31 cellular contexts compared by ENCODE assay signal in genomic region chr1:110050602-110051261, GRCh38. TPM values are rescaled to one million over a fixed set of nuclear protein-coding genes. Genes with fewer than 3 reads are reported as not detected.
DNase-seq lines count a peak whose midpoint lies in the region; FAIRE-seq and TF ChIP-seq lines count a peak whose summit lies in the region.
"Had no signal": no experiment of that assay in that cellular context is flagged by ENCODE, and none has a peak within 500 bp of the region (broad histone marks: within the 10 kb centered on the region; RNA-seq: fewer than 3 reads in every experiment).

No MANE protein-coding gene starts in this region.

- H3K27ac ChIP-seq in WERI-Rb-1 = peak overlapping the region; percentile 64
- peak overlapping the region; percentile 69 for H3K27ac ChIP-seq in left ventricle myocardium inferior (replicated peaks)
- no peak overlapping the region for H3K27ac ChIP-seq in small intestine (ENCODE audit: low read depth in 1 of 2, low read length in 1 of 2)

- DNase-seq in Caco-2 (no peak), WERI-Rb-1 (no peak), left ventricle myocardium inferior (no peak), small intestine (peak; percentile 48), AG08396 (ENCODE audit: low spot score) (no peak), NCI-H187 (lab: John Stamatoyannopoulos, UW) (no peak)
- DNase-seq in stimulated activated CD8-positive, alpha-beta memory T cell treated with anti-CD3 and anti-CD28 coated beads, Interleukin-4, amount 100 ng/mL, for 48 hours = no peak
- DNase-seq: activated CD4-positive, alpha-beta T cell treated with anti-CD3 and anti-CD28 coated beads for 4 hours; activated T-cell treated with anti-CD3 and anti-CD28 coated beads, Interleukin-2, amount 50 U/mL, for 1 hour; effector CD8-positive, alpha-beta T cell; hippocampal formation; immature natural killer cell; midbrain; naive thymus-derived CD8-positive, alpha-beta T cell; NCI-H1436; NCI-H2107; nucleus accumbens; stimulated activated CD4-positive, alpha-beta T cell treated with anti-CD3 and anti-CD28 coated beads, Interleukin-1b, Interleukin-23, amount 100 ng/mL, for 48 hours; T-helper 2 cell; upper lobe of left lung had no signal

- CTCF ChIA-PET in Caco-2 (lab: Charles Lee) = interaction anchor here (2.8 kb wide), 1 partner anchor 9 kb away, joined by 8 read pairs; no protein-coding TSS in a partner anchor

- TF ChIP-seq CTCF in Caco-2 (IDR thresholded peaks at IDR 0.05; ENCODE audit: insufficient read depth in 1 of 2, low read depth in 1 of 2, low read length in 1 of 2, severe bottlenecking in 1 of 2, unreplicated experiment in 1 of 2) = no peak
- TF ChIP-seq CTCF in WERI-Rb-1 (IDR thresholded peaks at IDR 0.05; ENCODE audit: low read depth, low read length) = no peak
- no peak for TF ChIP-seq CTCF in left ventricle myocardium inferior (IDR thresholded peaks at IDR 0.05; ENCODE audit: borderline replicate concordance)

- POLR2A ChIA-PET in Caco-2 (lab: Charles Lee) = interaction anchor here (0.6 kb wide), 1 partner anchor 9 kb away, joined by 4 read pairs; no protein-coding TSS in a partner anchor

- H3K9me3 Mint-ChIP-seq in Caco-2 (ENCODE audit: unreplicated experiment) = no peaks in the 10 kb centered on the region
- H3K9me3 Mint-ChIP-seq: brain; immature natural killer cell; naive thymus-derived CD8-positive, alpha-beta T cell had no signal

- H3K27ac Mint-ChIP-seq in Caco-2 (ENCODE audit: unreplicated experiment) = peak overlapping the region; percentile 25
- H3K27ac Mint-ChIP-seq: brain, immature natural killer cell had no signal

- H3K9me3 ChIP-seq in Caco-2 = no peaks in the 10 kb centered on the region
- no peaks in the 10 kb centered on the region for H3K9me3 ChIP-seq in WERI-Rb-1 (ENCODE audit: severe bottlenecking)
- no peaks in the 10 kb centered on the region for H3K9me3 ChIP-seq in left ventricle myocardium inferior (replicated peaks)
- H3K9me3 ChIP-seq in small intestine (ENCODE audit: control insufficient read depth, low read depth) = no peaks in the 10 kb centered on the region
- H3K9me3 ChIP-seq: upper lobe of left lung had no signal

- H3K36me3 ChIP-seq in Caco-2 (ENCODE audit: control insufficient read depth, insufficient read depth, low read length) (no peaks in the 10 kb centered on the region; the same call in 1 of the 2 replicates), WERI-Rb-1 (peaks cover 93% of the 10 kb centered on the region), left ventricle myocardium inferior (peaks cover 100% of the 10 kb centered on the region), small intestine (ENCODE audit: control insufficient read depth in 2 of 2, insufficient read depth in 2 of 2, low read length in 2 of 2) (peaks cover 16 to 33% of the 10 kb centered on the region in 2 donors)

- peaks cover 59% of the 10 kb centered on the region for H3K36me3 Mint-ChIP-seq in Caco-2 (ENCODE audit: insufficient read depth, unreplicated experiment)

- H3K4me3 ChIP-seq in Caco-2 (ENCODE audit: low read depth, low read length) (no peak overlapping the region), WERI-Rb-1 (ENCODE audit: low read depth, low read length) (no peak overlapping the region), left ventricle myocardium inferior (no peak overlapping the region), small intestine (ENCODE audit: low read depth in 1 of 2, low read length in 2 of 2) (no peak overlapping the region)
- H3K4me3 ChIP-seq: GM12878, skin epidermis, upper lobe of left lung had no signal

- intact Hi-C loops in Caco-2 (cut with micrococcal nuclease; ENCODE audit: unreplicated experiment) (loop anchor here (5.0 kb wide), 1 partner anchor 37 kb away; no protein-coding TSS in a partner anchor), left ventricle myocardium inferior (cut with micrococcal nuclease) (no loop called here)

- no peaks in the 10 kb centered on the region for H3K27me3 Mint-ChIP-seq in Caco-2 (ENCODE audit: insufficient read depth, unreplicated experiment)
- H3K27me3 Mint-ChIP-seq: naive thymus-derived CD8-positive, alpha-beta T cell had no signal

- H3K27me3 ChIP-seq in Caco-2 (replicated peaks; ENCODE audit: control insufficient read depth, insufficient read depth, low read length) = no peaks in the 10 kb centered on the region
- no peaks in the 10 kb centered on the region for H3K27me3 ChIP-seq in WERI-Rb-1 (ENCODE audit: insufficient read depth, low read depth, severe bottlenecking)
- H3K27me3 ChIP-seq in left ventricle myocardium inferior (ENCODE audit: low read depth) = no peaks in the 10 kb centered on the region
- no peaks in the 10 kb centered on the region for H3K27me3 ChIP-seq in small intestine (ENCODE audit: control insufficient read depth in 2 of 2, insufficient read depth in 2 of 2, low read length in 2 of 2)
- H3K27me3 ChIP-seq: upper lobe of left lung had no signal

- H3K4me1 ChIP-seq in Caco-2 (peaks cover 12% of the 10 kb centered on the region), left ventricle myocardium inferior (peaks cover 45% of the 10 kb centered on the region), small intestine (ENCODE audit: control insufficient read depth in 2 of 2, insufficient read depth in 1 of 2, low read depth in 1 of 2, low read length in 1 of 2) (peaks cover 2 to 7% of the 10 kb centered on the region in 2 donors)

- FAIRE-seq in small intestine (lab: Jason Lieb, UNC) = no peak
- FAIRE-seq: D721Med, frontal cortex, GM12878 had no signal

- H3K4me1 Mint-ChIP-seq in Caco-2 (ENCODE audit: low read depth, unreplicated experiment) = peaks cover 11% of the 10 kb centered on the region
- H3K4me1 Mint-ChIP-seq: brain, immature natural killer cell had no signal

- no peak overlapping the region for H3K4me3 Mint-ChIP-seq in Caco-2 (ENCODE audit: unreplicated experiment)
- H3K4me3 Mint-ChIP-seq: brain; immature natural killer cell; naive thymus-derived CD8-positive, alpha-beta T cell had no signal

- no TSS peak for BruUV-seq in Caco-2 (replicated peaks; lab: Mats Ljungman, UMichigan)

- 28 to 59% (median 54%) methylated on average over 4 of the region's 4 CpGs for WGBS in small intestine, 3 donors

RNA-seq across cellular contexts. Expression of gene STRIP1, which starts 16.3 kb away (rescaled TPM):
- total RNA-seq in Caco-2 (2022) = 32.8 and 36.1 TPM in 2 replicates
- 18.1 TPM for total RNA-seq in left ventricle myocardium inferior
- polyA plus RNA-seq in small intestine = 10 to 100 TPM; 15.1 to 18.3 (median 18.3) TPM

RNA-seq across cellular contexts. Expression of gene ALX3, which starts 19.7 kb away (rescaled TPM):
- not detected in 2 replicates for total RNA-seq in Caco-2 (2022)
- not detected for total RNA-seq in left ventricle myocardium inferior
- polyA plus RNA-seq in small intestine = under 1 TPM in 1 of 3 donors, not detected in 2; 0.09 TPM
- total RNA-seq: activated CD8-positive, alpha-beta memory T cell treated with anti-CD3 and anti-CD28 coated beads for 36 hours; epithelial cell of proximal tubule; GM12878; left lobe of liver; naive thymus-derived CD8-positive, alpha-beta T cell; pulmonary artery endothelial cell; subcutaneous adipose tissue had no signal
- polyA plus RNA-seq: AG04450; GM12878; immature natural killer cell; naive thymus-derived CD8-positive, alpha-beta T cell had no signal

Comparison
In these comparisons a context has a peak if more than half of its experiments do, and no peak if none do; other contexts are left out.
1. H3K27ac ChIP-seq: peak in WERI-Rb-1 (single experiment) and left ventricle myocardium inferior (single experiment); none in small intestine (0 of 2).